ENCODE assay signal across 24 cellular contexts in the genomic region with DNA sequence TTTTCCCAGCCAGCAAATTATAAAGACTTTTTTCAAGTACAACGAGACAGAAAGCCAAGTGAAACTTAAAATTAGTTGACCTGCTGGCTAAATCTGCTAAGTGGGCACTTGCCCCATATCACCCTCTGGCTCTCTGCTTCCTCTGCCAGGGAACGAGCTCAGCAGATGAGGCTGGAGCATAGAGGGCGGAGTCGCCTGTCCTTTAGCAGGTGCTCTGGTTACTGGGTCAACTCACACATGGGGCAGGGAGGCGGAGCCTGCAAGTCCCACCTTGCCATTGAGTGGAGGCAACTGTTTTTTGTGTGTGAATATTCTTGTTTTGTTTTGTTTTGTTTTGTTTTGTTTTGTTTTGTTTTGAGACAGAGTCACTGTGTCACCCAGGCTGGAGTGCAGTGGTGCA.
"Had no signal": no experiment of that assay in that cellular context is flagged by ENCODE, and none has a peak within 500 bp of the region (broad histone marks: within the 10 kb centered on the region; RNA-seq: fewer than 3 reads in every experiment).

No MANE protein-coding gene starts in this region.

- H3K9ac ChIP-seq: KMS-11 had no signal

- ATAC-seq: activated CD8-positive, alpha-beta T cell treated with anti-CD3 and anti-CD28 coated beads, Interleukin-2, amount 10 ng/mL, durations not matched to agents 7 days and 5 days; SK-N-SH treated with all-trans-retinoic acid at 6 μM for 48 hours had no signal

- H3K27ac Mint-ChIP-seq: activated CD8-positive, alpha-beta T cell treated with anti-CD3 and anti-CD28 coated beads, Interleukin-2, amount 10 ng/mL, durations not matched to agents 7 days and 5 days; activated naive CD4-positive, alpha-beta T cell treated with anti-CD3 and anti-CD28 coated beads, Interleukin-2, amount 50 U/mL, for 24 hours; activated T-cell treated with anti-CD3 and anti-CD28 coated beads, Interleukin-2, amount 50 U/mL, for 24 hours; activated T-helper 1 cell treated with anti-CD3 and anti-CD28 coated beads, Interleukin-12 subunit alpha, Interleukin-12 subunit beta, Interleukin-2, Interleukin-4 antibody, amounts not matched to agents 30 ng/mL and 10 ng/mL and 1 ng/mL, durations not matched to agents 14 hours and 24 hours and 36 hours; T-helper 1 cell treated with Interleukin-12 subunit alpha and Interleukin-12 subunit beta and Interleukin-4 antibody, amounts not matched to agents 30 μg/mL and 1 μg/mL, for 36 hours had no signal

- H3K9me3 ChIP-seq: breast epithelium, SJSA1 had no signal

- DNase-seq: activated CD4-positive, alpha-beta T cell treated with anti-CD3 and anti-CD28 coated beads for 48 hours; activated CD4-positive, alpha-beta T cell treated with anti-CD3 and anti-CD28 coated beads, Interleukin-2, amount 50 U/mL, for 4 hours; activated CD4-positive, CD25-positive, alpha-beta regulatory T cell treated with anti-CD3 and anti-CD28 coated beads, Interleukin-2, amount 50 U/mL, for 72 hours; activated CD8-positive, alpha-beta T cell treated with anti-CD3 and anti-CD28 coated beads, Interleukin-2, amount 10 ng/mL, durations not matched to agents 7 days and 5 days; activated effector memory CD4-positive, alpha-beta T cell treated with Interleukin-2 at 50 U/mL for 16 hours; activated naive CD4-positive, alpha-beta T cell; activated T-cell treated with anti-CD3 and anti-CD28 coated beads, Interleukin-2, amount 50 U/mL, for 24 hours; aorta; central memory CD4-positive, alpha-beta T cell; NCI-H1092; NCI-H1417; NCI-H1930; NCI-H2171; NCI-H446; PC-9; SHP77; SW 1271 had no signal

- H2AFZ ChIP-seq: PC-9 had no signal

- H3K4me2 ChIP-seq: KMS-11, PC-9 had no signal

- H3K4me3 ChIP-seq: breast epithelium, PC-9, SJSA1 had no signal

- H3K4me3 Mint-ChIP-seq: activated CD8-positive, alpha-beta T cell treated with anti-CD3 and anti-CD28 coated beads, Interleukin-2, amount 10 ng/mL, durations not matched to agents 7 days and 5 days; activated naive CD4-positive, alpha-beta T cell treated with anti-CD3 and anti-CD28 coated beads, Interleukin-2, amount 50 U/mL, for 24 hours; activated T-cell treated with anti-CD3 and anti-CD28 coated beads, Interleukin-2, amount 50 U/mL, for 24 hours; activated T-helper 1 cell treated with anti-CD3 and anti-CD28 coated beads, Interleukin-12 subunit alpha, Interleukin-12 subunit beta, Interleukin-2, Interleukin-4 antibody, amounts not matched to agents 30 ng/mL and 10 ng/mL and 1 ng/mL, durations not matched to agents 14 hours and 24 hours and 36 hours; T-helper 1 cell treated with Interleukin-12 subunit alpha and Interleukin-12 subunit beta and Interleukin-4 antibody, amounts not matched to agents 30 μg/mL and 1 μg/mL, for 36 hours had no signal

- H3K36me3 Mint-ChIP-seq: activated naive CD4-positive, alpha-beta T cell treated with anti-CD3 and anti-CD28 coated beads, Interleukin-2, amount 50 U/mL, for 24 hours had no signal

- H3K9me3 Mint-ChIP-seq: activated naive CD4-positive, alpha-beta T cell treated with anti-CD3 and anti-CD28 coated beads, Interleukin-2, amount 50 U/mL, for 24 hours; activated T-cell treated with anti-CD3 and anti-CD28 coated beads, Interleukin-2, amount 50 U/mL, for 24 hours; activated T-helper 1 cell treated with anti-CD3 and anti-CD28 coated beads, Interleukin-12 subunit alpha, Interleukin-12 subunit beta, Interleukin-2, Interleukin-4 antibody, amounts not matched to agents 30 ng/mL and 10 ng/mL and 1 ng/mL, durations not matched to agents 14 hours and 24 hours and 36 hours; T-helper 1 cell treated with Interleukin-12 subunit alpha and Interleukin-12 subunit beta and Interleukin-4 antibody, amounts not matched to agents 30 μg/mL and 1 μg/mL, for 36 hours had no signal

- H3K27me3 ChIP-seq: breast epithelium, SJSA1 had no signal

- H3K27ac ChIP-seq: breast epithelium, KMS-11, PC-9, SJSA1 had no signal

- H3K36me3 ChIP-seq: breast epithelium, SJSA1 had no signal

- H3K4me1 ChIP-seq: breast epithelium, SJSA1 had no signal
